31 cellular contexts compared by ENCODE assay signal in genomic region chr3:119611664-119612063, GRCh38. TPM values are rescaled to one million over a fixed set of nuclear protein-coding genes. Genes with fewer than 3 reads are reported as not detected.
A peak's percentile ranks its signal among the peaks of the same experiment; 100 is the strongest.
DNase-seq lines count a peak whose midpoint lies in the region; ATAC-seq, FAIRE-seq and TF ChIP-seq lines count a peak whose summit lies in the region.
"Had no signal": no experiment of that assay in that cellular context is flagged by ENCODE, and none has a peak within 500 bp of the region (broad histone marks: within the 10 kb centered on the region; RNA-seq: fewer than 3 reads in every experiment).

No MANE protein-coding gene starts in this region.

- FAIRE-seq in GM12892 (lab: Jason Lieb, UNC) (peak; percentile 21), GM12878 (lab: Jason Lieb, UNC) (no peak)
- FAIRE-seq: A204.1, GM19239 had no signal

- no peak overlapping the region for H3K4me2 ChIP-seq in GM12878 (ENCODE audit: control insufficient read depth, insufficient read depth)
- H3K4me2 ChIP-seq: BLaER1 had no signal

- peaks cover 0 to 4% of the 10 kb centered on the region in 2 experiments; a peak in 2 of 4 replicates for H3K36me3 ChIP-seq in GM12878 (ENCODE audit: control insufficient read depth in 2 of 2, insufficient read depth in 2 of 2, low read length in 1 of 2)
- H3K36me3 ChIP-seq: BE2C, BLaER1 had no signal

- H2AFZ ChIP-seq in GM12878 (ENCODE audit: control insufficient read depth, low read depth, low read length), result no peak overlapping the region

- no peak overlapping the region for H3K9ac ChIP-seq in GM12878 (ENCODE audit: control insufficient read depth, insufficient read depth, low read length)
- H3K9ac ChIP-seq: BLaER1 had no signal

- POLR2A ChIA-PET in GM12878 (lab: Charles Lee), result interaction anchor here (0.7 to 1.0 kb wide), 2 partner anchors 8 to 84 kb away, joined by 3 read pairs; no protein-coding TSS in a partner anchor
- POLR2A ChIA-PET in MCF 10A (lab: Yijun Ruan, JAX), result no interaction called here

- RAD21 ChIA-PET in GM12878 (lab: Charles Lee; ENCODE audit: unreplicated experiment), result interaction anchor here (0.6 to 1.0 kb wide), 2 partner anchors 10 to 27 kb away, joined by 3 read pairs; no protein-coding TSS in a partner anchor

- H3K27ac Mint-ChIP-seq in MCF 10A (ENCODE audit: low read depth, unreplicated experiment), result no peak overlapping the region
- H3K27ac Mint-ChIP-seq: CD4-positive, alpha-beta memory T cell; CD4-positive, CD25-positive, alpha-beta regulatory T cell; CD8-positive, alpha-beta memory T cell had no signal

- BruUV-seq in GM12878 (replicated peaks; lab: Mats Ljungman, UMichigan) (no TSS peak), MCF 10A (replicated peaks; lab: Mats Ljungman, UMichigan) (no TSS peak)

- no peak overlapping the region for H3K4me3 ChIP-seq in GM12878
- H3K4me3 ChIP-seq: BLaER1 had no signal

- intact Hi-C loops in GM12878 (cut with micrococcal nuclease; ENCODE audit: unreplicated experiment) (no loop called here), MCF 10A (cut with micrococcal nuclease) (no loop called here)

- H3K79me2 ChIP-seq in GM12878 (ENCODE audit: control insufficient read depth, insufficient read depth, low read length), result no peaks in the 10 kb centered on the region

- no peaks in the 10 kb centered on the region for H3K27me3 ChIP-seq in GM12878 (replicated peaks in 1 of 2; ENCODE audit: control insufficient read depth in 2 of 2, insufficient read depth in 2 of 2, low read length in 1 of 2)
- H3K27me3 ChIP-seq: BE2C, BLaER1 had no signal

- SMC1A ChIA-PET in GM12878 (lab: Charles Lee; ENCODE audit: uncharacterized antibody, unreplicated experiment), result interaction anchor here (1.0 to 1.5 kb wide), 2 partner anchors 8 to 16 kb away, joined by 4 to 5 read pairs; no protein-coding TSS in a partner anchor

- peaks cover 13% of the 10 kb centered on the region for H3K27me3 Mint-ChIP-seq in MCF 10A (ENCODE audit: insufficient read depth, unreplicated experiment)

- no peak for ATAC-seq in GM12878

- no peak overlapping the region for H3K27ac ChIP-seq in GM12878 (ENCODE audit: control insufficient read depth, insufficient read depth)
- H3K27ac ChIP-seq: BLaER1 had no signal

- peak; percentile 9 for DNase-seq in NOMO-1 treated with DMSO at 0.1 percent for 48 hours (lab: John Stamatoyannopoulos, UW; ENCODE audit: unreplicated experiment)
- DNase-seq in NOMO-1 treated with dmso at 0.1 percent for 144 hours (lab: John Stamatoyannopoulos, UW; ENCODE audit: unreplicated experiment), result no peak
- no peak for DNase-seq in GM12892 (ENCODE audit: insufficient read length)
- DNase-seq in GM12878 (ENCODE audit: low read depth, low spot score), result no peak
- peak; percentile 18 for DNase-seq in ureter (ENCODE audit: low spot score)
- DNase-seq in GM03348 (ENCODE audit: low spot score), result no peak
- DNase-seq in stimulated activated CD4-positive, alpha-beta T cell treated with anti-CD3 and anti-CD28 coated beads, Interleukin-15, amount 100 ng/mL, for 24 hours, result no peak
- DNase-seq in MCF 10A (ENCODE audit: unreplicated experiment), result no peak
- DNase-seq: 8988T; ACHN; BE2C; C1 segment of cervical spinal cord; CD4-positive, alpha-beta memory T cell; CD4-positive, CD25-positive, alpha-beta regulatory T cell; CD8-positive, alpha-beta memory T cell; COR-L47; DMS 273 treated with DMSO at 0.1 percent for 48 hours; DMS153; DMS53; DMS79; DND-41; EL; GDM1 had no signal

- in situ Hi-C loops in GM12878 (cut with MboI), result no loop called here

- no peaks in the 10 kb centered on the region for H3K9me3 Mint-ChIP-seq in MCF 10A (ENCODE audit: unreplicated experiment)

- H3K4me1 ChIP-seq in GM12878 (ENCODE audit: control insufficient read depth, insufficient read depth, low read length), result 0 out of 2 replicates have a peak, but pooled peaks cover 5% of the 10 kb centered on the region
- H3K4me1 ChIP-seq: BE2C, BLaER1 had no signal

- WGBS in GM12878 (ENCODE audit: insufficient coverage, insufficient replicate concordance, low lambda C conversion rate, missing lambda C conversion rate), result 59% methylated on average over 1 of the region's 1 CpG

- TF ChIP-seq CTCF in GM12878 (IDR thresholded peaks at IDR 0.05 in 2 of 3, conservative IDR thresholded peaks at IDR 0.05 in 1 of 3; ENCODE audit: control insufficient read depth in 2 of 3, extremely low read depth in 1 of 3, insufficient read depth in 1 of 3, low read depth in 3 of 3, low read length in 3 of 3), result no peak
- no peak for TF ChIP-seq CTCF in MCF 10A (IDR thresholded peaks at IDR 0.05; ENCODE audit: unreplicated experiment)

- no peak for TF ChIP-seq RAD21 in GM12878 (IDR thresholded peaks at IDR 0.05; ENCODE audit: insufficient read depth, low read depth, low read length)

- H3K4me1 Mint-ChIP-seq in MCF 10A (ENCODE audit: insufficient read depth, unreplicated experiment), result no peaks in the 10 kb centered on the region
- H3K4me1 Mint-ChIP-seq: CD14-positive monocyte; CD4-positive, alpha-beta memory T cell; CD8-positive, alpha-beta memory T cell had no signal

- H3K4me3 Mint-ChIP-seq in MCF 10A (ENCODE audit: unreplicated experiment), result no peak overlapping the region
- H3K4me3 Mint-ChIP-seq: CD14-positive monocyte; CD4-positive, alpha-beta memory T cell; CD4-positive, CD25-positive, alpha-beta regulatory T cell; CD8-positive, alpha-beta memory T cell had no signal

- no peaks in the 10 kb centered on the region for H4K20me1 ChIP-seq in GM12878 (ENCODE audit: control insufficient read depth, insufficient read depth)
- H4K20me1 ChIP-seq: BLaER1 had no signal

- CTCF ChIA-PET in GM12878 (lab: Yijun Ruan, JAX) (interaction anchor here (1.9 kb wide), 1 partner anchor 11 kb away, joined by 6 read pairs; no protein-coding TSS in a partner anchor), MCF 10A (lab: Yijun Ruan, JAX) (no interaction called here)

- TF ChIP-seq POLR2A in GM12892 (IDR thresholded peaks at IDR 0.05; ENCODE audit: low read depth, low read length) (no peak), GM12878 (IDR thresholded peaks at IDR 0.05; ENCODE audit: low read depth, low read length) (no peak)

- no peak for TF ChIP-seq EP300 in GM12878 (IDR thresholded peaks at IDR 0.05; ENCODE audit: borderline replicate concordance in 1 of 2, control insufficient read depth in 1 of 2, low read depth in 2 of 2, low read length in 2 of 2)

- no peaks in the 10 kb centered on the region for H3K36me3 Mint-ChIP-seq in MCF 10A (ENCODE audit: insufficient read depth, unreplicated experiment)
- H3K36me3 Mint-ChIP-seq: CD14-positive monocyte; CD4-positive, alpha-beta memory T cell; CD4-positive, CD25-positive, alpha-beta regulatory T cell; CD8-positive, alpha-beta memory T cell had no signal

- no peaks in the 10 kb centered on the region; the same call in 2 of the 3 replicates for H3K9me3 ChIP-seq in GM12878 (replicated peaks; ENCODE audit: control insufficient read depth, insufficient read depth, low read length)
- H3K9me3 ChIP-seq: BE2C, BLaER1 had no signal

RNA-seq across cellular contexts. Expression of gene PLA1A, which starts 14.0 kb away (rescaled TPM):
- 11.6 TPM for polyA plus RNA-seq in GM12892 (2012; ENCODE audit: missing spikeins)
- total RNA-seq in GM12878 (2013; cell fraction: nucleolus; rRNA removed), result 43.4 and 53.6 TPM in 2 replicates
- 5.9 and 6.5 TPM in 2 replicates for total RNA-seq in GM12878 (2014; rRNA removed)
- total RNA-seq in GM12878 (2014; rRNA removed; fragmentation: Illumina TruSeq; extraction: Trizol), result 4.7 TPM in 2 replicates
- total RNA-seq in GM12878 (2021), result 3.8 and 4.4 TPM in 2 replicates
- 7.9 TPM for polyA plus RNA-seq in GM12878 (2011; ENCODE audit: low read depth)
- polyA plus RNA-seq in GM12878 (2011; rRNA removed), result 106 TPM in 2 replicates
- polyA plus RNA-seq in GM12878 (2011; cell fraction: cytosol; rRNA removed), result 92.1 and 100 TPM in 2 replicates
- 48.6 and 73.6 TPM in 2 replicates for polyA plus RNA-seq in GM12878 (2011; cell fraction: nucleus; rRNA removed)
- 8.0 and 10.1 TPM in 2 replicates for polyA plus RNA-seq in GM12878 (2012)
- polyA plus RNA-seq in GM12878 (2014; fragmentation: Illumina TruSeq; extraction: Trizol), result 4.9 and 6.7 TPM in 2 replicates
- 1 to 10 TPM; 2.9 to 3.5 TPM for polyA plus RNA-seq in GM12878 (2014; fragmentation: Nextera tagmentation; extraction: Ambion mirVana)
- polyA plus RNA-seq in GM12878 (2014; rRNA removed), result 3.1 and 3.9 TPM in 2 replicates
- 1 to 10 TPM; 5.3 to 7.2 TPM for polyA plus RNA-seq in GM12878 (2016; fragmentation: Nextera tagmentation; extraction: Ambion mirVana)
- 103 and 152 TPM in 2 replicates for polyA minus RNA-seq in GM12878 (2011; rRNA and poly(A)+ RNA removed)
- polyA minus RNA-seq in GM12878 (2011; cell fraction: cytosol; rRNA and poly(A)+ RNA removed), result 28.3 and 32.7 TPM in 2 replicates
- 68.2 and 98.7 TPM in 2 replicates for polyA minus RNA-seq in GM12878 (2011; cell fraction: nucleus; rRNA and poly(A)+ RNA removed)
- 1.6 TPM for total RNA-seq in ureter
- total RNA-seq in MCF 10A (2022), result not detected in 2 replicates
- total RNA-seq: A673; CD4-positive, alpha-beta memory T cell; CD4-positive, CD25-positive, alpha-beta regulatory T cell; Daoy; G401 had no signal
- polyA plus RNA-seq: AG04450; CD14-positive monocyte; CD4-positive, alpha-beta memory T cell; CD8-positive, alpha-beta memory T cell had no signal

RNA-seq across cellular contexts. Expression of gene ADPRH, which starts 32.4 kb away (rescaled TPM):
- polyA plus RNA-seq in GM12892 (2012; ENCODE audit: missing spikeins), result 19.0 TPM
- 31.0 and 32.4 TPM in 2 replicates for total RNA-seq in GM12878 (2013; cell fraction: nucleolus; rRNA removed)
- total RNA-seq in GM12878 (2014; rRNA removed), result 15.4 and 17.2 TPM in 2 replicates
- total RNA-seq in GM12878 (2014; rRNA removed; fragmentation: Illumina TruSeq; extraction: Trizol), result 12.2 and 13.2 TPM in 2 replicates
- 24.9 and 26.0 TPM in 2 replicates for total RNA-seq in GM12878 (2021)
- polyA plus RNA-seq in GM12878 (2011; ENCODE audit: low read depth), result 11.1 TPM
- 32.6 and 33.1 TPM in 2 replicates for polyA plus RNA-seq in GM12878 (2011; rRNA removed)
- 23.1 and 27.0 TPM in 2 replicates for polyA plus RNA-seq in GM12878 (2011; cell fraction: cytosol; rRNA removed)
- 18.0 and 19.9 TPM in 2 replicates for polyA plus RNA-seq in GM12878 (2011; cell fraction: nucleus; rRNA removed)
- 13.2 and 20.2 TPM in 2 replicates for polyA plus RNA-seq in GM12878 (2012)
- 24.5 and 25.8 TPM in 2 replicates for polyA plus RNA-seq in GM12878 (2014; fragmentation: Illumina TruSeq; extraction: Trizol)
- 1 to 10 TPM; 2.3 to 3.7 TPM for polyA plus RNA-seq in GM12878 (2014; fragmentation: Nextera tagmentation; extraction: Ambion mirVana)
- 16.5 and 19.1 TPM in 2 replicates for polyA plus RNA-seq in GM12878 (2014; rRNA removed)
- polyA plus RNA-seq in GM12878 (2016; fragmentation: Nextera tagmentation; extraction: Ambion mirVana), result 10 to 100 TPM; 19.0 to 22.0 TPM
- polyA minus RNA-seq in GM12878 (2011; rRNA and poly(A)+ RNA removed), result 31.7 and 36.9 TPM in 2 replicates
- 10.2 and 11.2 TPM in 2 replicates for polyA minus RNA-seq in GM12878 (2011; cell fraction: cytosol; rRNA and poly(A)+ RNA removed)
- 12.1 and 16.2 TPM in 2 replicates for polyA minus RNA-seq in GM12878 (2011; cell fraction: nucleus; rRNA and poly(A)+ RNA removed)
- total RNA-seq in ureter, result 8.6 TPM
- total RNA-seq in MCF 10A (2022), result not detected in 2 replicates
- total RNA-seq: G401 had no signal

RNA-seq across cellular contexts. Expression of gene POPDC2, which starts 48.7 kb away (rescaled TPM):
- polyA plus RNA-seq in GM12892 (2012; ENCODE audit: missing spikeins), result 3.5 TPM
- 18.9 and 20.7 TPM in 2 replicates for total RNA-seq in GM12878 (2013; cell fraction: nucleolus; rRNA removed)
- total RNA-seq in GM12878 (2014; rRNA removed), result 3.4 and 3.9 TPM in 2 replicates
- 2.7 and 7.5 TPM in 2 replicates for total RNA-seq in GM12878 (2014; rRNA removed; fragmentation: Illumina TruSeq; extraction: Trizol)
- total RNA-seq in GM12878 (2021), result 3.5 and 3.9 TPM in 2 replicates
- polyA plus RNA-seq in GM12878 (2011; ENCODE audit: low read depth), result 2.5 TPM
- 8.6 and 12.7 TPM in 2 replicates for polyA plus RNA-seq in GM12878 (2011; rRNA removed)
- 9.5 and 9.8 TPM in 2 replicates for polyA plus RNA-seq in GM12878 (2011; cell fraction: cytosol; rRNA removed)
- polyA plus RNA-seq in GM12878 (2011; cell fraction: nucleus; rRNA removed), result 41.3 and 48.9 TPM in 2 replicates
- polyA plus RNA-seq in GM12878 (2012), result 3.0 and 4.2 TPM in 2 replicates
- polyA plus RNA-seq in GM12878 (2014; fragmentation: Illumina TruSeq; extraction: Trizol), result 2.6 and 3.6 TPM in 2 replicates
- polyA plus RNA-seq in GM12878 (2014; fragmentation: Nextera tagmentation; extraction: Ambion mirVana), result 1 to 10 TPM; 3.5 to 5.3 TPM
- 3.8 and 6.1 TPM in 2 replicates for polyA plus RNA-seq in GM12878 (2014; rRNA removed)
- 1 to 10 TPM; 1.8 to 4.0 TPM for polyA plus RNA-seq in GM12878 (2016; fragmentation: Nextera tagmentation; extraction: Ambion mirVana)
- 12.9 and 16.1 TPM in 2 replicates for polyA minus RNA-seq in GM12878 (2011; rRNA and poly(A)+ RNA removed)
- polyA minus RNA-seq in GM12878 (2011; cell fraction: cytosol; rRNA and poly(A)+ RNA removed), result 0.83 and 0.94 TPM in 2 replicates
- polyA minus RNA-seq in GM12878 (2011; cell fraction: nucleus; rRNA and poly(A)+ RNA removed), result 10.8 and 19.9 TPM in 2 replicates
- total RNA-seq in ureter, result 13.9 TPM
- total RNA-seq in MCF 10A (2022), result 0.91 and 0.93 TPM in 2 replicates
- total RNA-seq: G401 had no signal

RNA-seq across cellular contexts. Expression of gene CD80, which starts 52.2 kb away (rescaled TPM):
- polyA plus RNA-seq in GM12892 (2012; ENCODE audit: missing spikeins), result 59.9 TPM
- total RNA-seq in GM12878 (2013; cell fraction: nucleolus; rRNA removed), result 691 and 699 TPM in 2 replicates
- total RNA-seq in GM12878 (2014; rRNA removed) (68.7 and 83.3 TPM in 2 replicates), GM12878 (2014; rRNA removed; fragmentation: Illumina TruSeq; extraction: Trizol) (64.3 and 70.2 TPM in 2 replicates), GM12878 (2021) (51.8 and 54.4 TPM in 2 replicates), ureter (0.26 TPM), MCF 10A (2022) (not detected in 2 replicates)
- 39.5 TPM for polyA plus RNA-seq in GM12878 (2011; ENCODE audit: low read depth)
- polyA plus RNA-seq in GM12878 (2011; rRNA removed) (137 and 157 TPM in 2 replicates), GM12878 (2014; fragmentation: Illumina TruSeq; extraction: Trizol) (61.8 and 81.6 TPM in 2 replicates), GM12878 (2014; fragmentation: Nextera tagmentation; extraction: Ambion mirVana) (10 to 100 TPM; 42.5 to 54.1 TPM), GM12878 (2014; rRNA removed) (60.9 and 68.5 TPM in 2 replicates), GM12878 (2016; fragmentation: Nextera tagmentation; extraction: Ambion mirVana) (10 to 100 TPM; 41.4 to 44.5 TPM)
- 93.0 and 95.1 TPM in 2 replicates for polyA plus RNA-seq in GM12878 (2011; cell fraction: cytosol; rRNA removed)
- 106 and 129 TPM in 2 replicates for polyA plus RNA-seq in GM12878 (2011; cell fraction: nucleus; rRNA removed)
- 27.9 and 44.5 TPM in 2 replicates for polyA plus RNA-seq in GM12878 (2012)
- polyA minus RNA-seq in GM12878 (2011; rRNA and poly(A)+ RNA removed), result 272 and 299 TPM in 2 replicates
- 39.7 and 42.1 TPM in 2 replicates for polyA minus RNA-seq in GM12878 (2011; cell fraction: cytosol; rRNA and poly(A)+ RNA removed)
- polyA minus RNA-seq in GM12878 (2011; cell fraction: nucleus; rRNA and poly(A)+ RNA removed), result 126 and 140 TPM in 2 replicates
- total RNA-seq: A673, Daoy, G401 had no signal
- polyA plus RNA-seq: AG04450 had no signal

Comparison
In these comparisons a context has a peak if more than half of its experiments do, and no peak if none do; other contexts are left out.
1. DNase-seq: peak in NOMO-1 treated with DMSO at 0.1 percent for 48 hours (single experiment) and ureter (single experiment); none in NOMO-1 treated with dmso at 0.1 percent for 144 hours (single experiment), GM12892 (single experiment), GM12878 (single experiment), GM03348 (single experiment), stimulated activated CD4-positive, alpha-beta T cell treated with anti-CD3 and anti-CD28 coated beads, Interleukin-15, amount 100 ng/mL, for 24 hours (single experiment) and MCF 10A (single experiment).